ENCODE assay signal across 17 cellular contexts in the genomic region with DNA sequence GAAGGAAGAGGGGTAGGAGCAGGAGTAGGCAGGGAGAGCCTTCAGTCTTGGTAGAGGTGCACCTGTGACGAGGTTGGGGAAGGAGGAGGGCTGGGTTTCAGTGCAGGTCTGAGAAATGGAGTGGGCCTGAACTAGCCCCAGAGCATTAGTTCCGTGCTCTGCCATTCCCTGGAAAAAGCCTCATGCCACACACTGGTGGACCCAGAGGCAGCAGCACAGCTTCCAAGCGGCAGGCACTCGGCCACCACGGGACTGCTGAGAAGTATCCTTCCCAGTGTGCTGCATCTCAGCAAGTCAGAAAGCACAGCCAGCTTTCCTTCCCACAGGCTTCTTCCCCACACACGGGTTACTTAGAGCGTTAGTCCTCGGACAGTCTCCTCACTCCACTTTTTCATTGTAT.
"Had no signal": no experiment of that assay in that cellular context is flagged by ENCODE, and none has a peak within 500 bp of the region (broad histone marks: within the 10 kb centered on the region; RNA-seq: fewer than 3 reads in every experiment).

No MANE protein-coding gene starts in this region.

- H3K27ac ChIP-seq: coronary artery, foreskin keratinocyte, hepatocyte, parathyroid adenoma, sigmoid colon, skin epidermis had no signal

- H3K27me3 ChIP-seq: foreskin keratinocyte, hepatocyte, sigmoid colon, uterus had no signal

- H2AFZ ChIP-seq: hepatocyte, parathyroid adenoma had no signal

- H3K79me2 ChIP-seq: parathyroid adenoma had no signal

- H3K4me1 ChIP-seq: foreskin keratinocyte, parathyroid adenoma had no signal

- H3K36me3 ChIP-seq: uterus had no signal

- H3K4me2 ChIP-seq: hepatocyte had no signal

- FAIRE-seq: kidney had no signal

- ATAC-seq: foreskin keratinocyte, left ventricle myocardium superior had no signal

- H3K9me3 ChIP-seq: sigmoid colon, uterus had no signal

- H3K9ac ChIP-seq: parathyroid adenoma had no signal

- H3K4me3 ChIP-seq: coronary artery, hepatocyte, lung, sigmoid colon, skin epidermis, uterus had no signal

- DNase-seq: effector CD4-positive, alpha-beta T cell; foreskin keratinocyte; kidney; left cardiac atrium; left ventricle myocardium superior; mesendoderm; naive B cell; sigmoid colon; stimulated activated CD4-positive, alpha-beta T cell treated with anti-CD3 and anti-CD28 coated beads, Interleukin-12 subunit alpha, Interleukin-12 subunit beta, amount 100 ng/mL, for 4 hours; stimulated activated CD4-positive, alpha-beta T cell treated with anti-CD3 and anti-CD28 coated beads, Interleukin-2, amount 100 ng/mL, for 48 hours; stimulated activated naive CD4-positive, alpha-beta T cell treated with Interleukin-2 at 50 U/mL for 16 hours; uterus had no signal
